ENCODE assay signal across 8 cellular contexts in the genomic region with DNA sequence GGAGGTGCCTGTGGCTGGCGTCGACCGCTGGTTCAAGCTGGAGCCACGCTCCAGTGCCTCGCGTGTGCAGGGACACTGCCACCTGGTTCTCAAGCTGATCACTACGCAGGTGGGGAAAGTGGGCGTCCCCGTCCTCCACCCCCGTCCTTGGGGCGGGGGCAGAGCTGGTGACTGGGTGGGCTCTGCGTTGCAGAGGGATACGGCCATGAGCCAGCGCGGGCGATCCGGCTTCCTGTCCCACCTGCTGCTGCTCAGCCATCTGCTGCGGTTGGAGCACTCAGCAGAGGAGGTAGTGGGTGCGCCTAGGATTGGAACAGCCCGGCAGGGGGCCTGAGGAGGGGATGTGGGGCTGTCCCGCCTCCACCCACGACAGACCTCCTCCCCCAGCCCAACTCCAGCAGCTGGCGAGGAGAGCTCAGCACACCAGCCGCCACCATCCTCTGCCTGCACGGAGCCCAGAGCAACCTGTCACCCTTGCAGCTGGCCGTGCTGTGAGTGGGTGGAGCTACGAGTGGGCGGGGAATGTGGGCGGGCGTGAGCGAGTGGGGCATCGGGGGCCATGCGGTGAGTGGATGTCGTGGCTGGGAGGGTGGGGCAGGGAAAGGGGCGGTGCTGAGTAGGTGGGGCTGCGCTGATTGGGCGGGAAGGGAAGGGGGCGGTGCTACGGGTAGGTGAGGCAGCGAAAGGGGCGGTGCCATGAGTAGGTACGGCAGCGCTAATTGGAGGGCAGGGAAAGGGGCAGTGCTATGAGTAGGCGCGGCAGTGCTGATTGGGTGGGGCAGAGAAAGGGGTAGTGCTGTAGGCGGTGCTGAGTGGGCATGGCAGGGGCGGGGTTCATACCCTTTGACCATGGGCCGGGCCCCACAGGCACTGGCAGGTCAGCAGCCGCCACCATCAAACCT. TPM values are rescaled to one million over a fixed set of nuclear protein-coding genes. Genes with fewer than 3 reads are reported as not detected.
DNase-seq lines count a peak whose midpoint lies in the region; ATAC-seq and TF ChIP-seq lines count a peak whose summit lies in the region.

No MANE protein-coding gene starts in this region.

- intact Hi-C loops in ovary (cut with DNase I): no loop called here
- intact Hi-C loops in tibial artery (cut with DNase I; ENCODE audit: low total_unique reads): no loop called here

- peak overlapping the region; percentile 26; the same call in 1 of the 2 replicates for H3K4me3 ChIP-seq in GM08714 (ENCODE audit: low read length)
- no peak overlapping the region for H3K4me3 ChIP-seq in ovary
- H3K4me3 ChIP-seq in tibial artery: peak overlapping the region in 1 of 2 donors; percentile 46

- H3K4me1 ChIP-seq in ovary (ENCODE audit: insufficient read depth) (peaks cover 3% of the 10 kb centered on the region), tibial artery (peaks cover 0 to 14% (median 11%) of the 10 kb centered on the region in 4 donors)

- H3K27me3 ChIP-seq in ovary (no peaks in the 10 kb centered on the region), tibial artery (peaks cover 0 to 22% of the 10 kb centered on the region in 2 donors)

- H3K27ac ChIP-seq in ovary (no peak overlapping the region), tibial artery (no peak overlapping the region)

- TF ChIP-seq CTCF in ovary (IDR thresholded peaks at IDR 0.05) (no peak), tibial artery (IDR thresholded peaks at IDR 0.05) (no peak)

- H3K9me3 ChIP-seq in ovary (no peaks in the 10 kb centered on the region), tibial artery (no peaks in the 10 kb centered on the region)

- 3 to 7% (median 3%) methylated on average over 47 to 49 of the region's 49 CpGs for WGBS in ovary, 3 donors

- H3K36me3 ChIP-seq in ovary (no peaks in the 10 kb centered on the region), tibial artery (peaks cover 0 to 15% (median 1%) of the 10 kb centered on the region in 3 donors)

- TF ChIP-seq EP300 in ovary (IDR thresholded peaks at IDR 0.05): no peak

- TF ChIP-seq POLR2A in ovary (IDR thresholded peaks at IDR 0.05): no peak

- DNase-seq in MV-4-11 (lab: John Stamatoyannopoulos, UW) (peak; percentile 97), SIG-M5 treated with dmso at 0.1 percent for 504 hours (lab: John Stamatoyannopoulos, UW; ENCODE audit: unreplicated experiment) (peak; percentile 97), activated gamma-delta T cell treated with Interleukin-2 at 50 U/mL for 16 hours (peak; percentile 95), glomerular endothelial cell (ENCODE audit: extremely low read depth, low read depth, low spot score) (peak; percentile 29), ovary (peak; percentile 47 to 75 (median 68)), tibial artery (peak; percentile 84 to 90)

- ATAC-seq in HG02588 (IDR thresholded peaks at IDR 0.05; ENCODE audit: unreplicated experiment): peak; percentile 77

RNA-seq across cellular contexts. Expression of gene TSR3, which starts 8.9 kb away (rescaled TPM):
- 102 and 119 TPM in 2 replicates for total RNA-seq in glomerular endothelial cell
- total RNA-seq in ovary: 10 to 100 TPM; 28.6 to 74.6 (median 41.5) TPM
- polyA plus RNA-seq in ovary: 10 to 100 TPM in 1 of 2 donors, 1 to 10 TPM in 1; 6.3 to 40.7 TPM

RNA-seq across cellular contexts. Expression of gene GNPTG, which starts 9.0 kb away (rescaled TPM):
- total RNA-seq in glomerular endothelial cell (72.5 and 96.8 TPM in 2 replicates), ovary (10 to 100 TPM; 47.8 to 68.1 (median 55.4) TPM)
- 10 to 100 TPM; 26.0 to 67.8 TPM for polyA plus RNA-seq in ovary

RNA-seq across cellular contexts. Expression of gene BAIAP3, which starts 9.3 kb away (rescaled TPM):
- 1.1 TPM in 2 replicates for total RNA-seq in glomerular endothelial cell
- 10 to 100 TPM in 1 of 7 donors, 1 to 10 TPM in 5, under 1 TPM in 1; 0.25 to 26.1 (median 2.6) TPM for total RNA-seq in ovary
- polyA plus RNA-seq in ovary: under 1 TPM; 0.25 to 0.63 TPM

RNA-seq across cellular contexts. Expression of gene UBE2I, which starts 33.3 kb away (rescaled TPM):
- total RNA-seq in glomerular endothelial cell: 94.8 and 116 TPM in 2 replicates
- total RNA-seq in ovary: 100 to 1,000 TPM in 5 of 7 donors, 10 to 100 TPM in 2; 63.9 to 180 (median 145) TPM
- polyA plus RNA-seq in ovary: 100 to 1,000 TPM; 104 to 258 TPM

Comparison
In these comparisons a context has a peak if more than half of its experiments do, and no peak if none do; other contexts are left out.
1. DNase-seq: peak in every context shown above with its lines; median percentile 97 in MV-4-11; 97 in SIG-M5 treated with dmso at 0.1 percent for 504 hours; 95 in activated gamma-delta T cell treated with Interleukin-2 at 50 U/mL for 16 hours; 87 in tibial artery; 68 in ovary; 29 in glomerular endothelial cell.